ENCODE assay signal across 9 cellular contexts in genomic region chr9:20604561-20604960, GRCh38. TPM values are rescaled to one million over a fixed set of nuclear protein-coding genes. Genes with fewer than 3 reads are reported as not detected.
A peak's percentile ranks its signal among the peaks of the same experiment; 100 is the strongest.
DNase-seq lines count a peak whose midpoint lies in the region; ATAC-seq and TF ChIP-seq lines count a peak whose summit lies in the region.
"Had no signal": no experiment of that assay in that cellular context is flagged by ENCODE, and none has a peak within 500 bp of the region (broad histone marks: within the 10 kb centered on the region; RNA-seq: fewer than 3 reads in every experiment).

No MANE protein-coding gene starts in this region.

- TF ChIP-seq POLR2A in prostate gland (IDR thresholded peaks at IDR 0.05) (no peak), erythroblast (IDR thresholded peaks at IDR 0.05; ENCODE audit: low read length) (no peak)

- H3K4me1 Mint-ChIP-seq in activated CD4-positive, alpha-beta T cell treated with anti-CD3 and anti-CD28 coated beads, Interleukin-2, amount 10 ng/mL, durations not matched to agents 7 days and 5 days, result peaks cover 70% of the 10 kb centered on the region

- no peaks in the 10 kb centered on the region for H3K9me3 Mint-ChIP-seq in activated CD4-positive, alpha-beta T cell treated with anti-CD3 and anti-CD28 coated beads, Interleukin-2, amount 10 ng/mL, durations not matched to agents 7 days and 5 days

- no peaks in the 10 kb centered on the region for H3K36me3 ChIP-seq in prostate gland

- intact Hi-C loops in prostate gland (cut with DNase I), result no loop called here

- CTCF ChIA-PET in activated CD4-positive, alpha-beta T cell treated with anti-CD3 and anti-CD28 coated beads, Interleukin-2, amount 10 ng/mL, durations not matched to agents 7 days and 5 days (lab: Charles Lee), result interaction anchor here (0.8 to 1.6 kb wide), 6 partner anchors 9 to 18 kb away, joined by 3 to 4 read pairs (median 3); partner anchors contain the start of gene MLLT3

- H3K4me1 ChIP-seq in prostate gland (replicated peaks), result no peaks in the 10 kb centered on the region

- H3K4me3 Mint-ChIP-seq in activated CD4-positive, alpha-beta T cell treated with anti-CD3 and anti-CD28 coated beads, Interleukin-2, amount 10 ng/mL, durations not matched to agents 7 days and 5 days, result peak overlapping the region; percentile 51

- H3K27ac Mint-ChIP-seq in activated CD4-positive, alpha-beta T cell treated with anti-CD3 and anti-CD28 coated beads, Interleukin-2, amount 10 ng/mL, durations not matched to agents 7 days and 5 days, result peak overlapping the region; percentile 44

- peak; percentile 14 for DNase-seq in activated CD4-positive, alpha-beta T cell treated with anti-CD3 and anti-CD28 coated beads, Interleukin-2, amount 10 ng/mL, durations not matched to agents 7 days and 5 days
- DNase-seq in activated CD4-positive, alpha-beta T cell treated with anti-CD3 and anti-CD28 coated beads for 1 hour, result no peak
- DNase-seq in amniotic epithelial cell (ENCODE audit: low read depth), result peak; percentile 5
- no peak for DNase-seq in prostate gland (ENCODE audit: low spot score)
- DNase-seq in hepatic stellate cell (ENCODE audit: low spot score), result no peak
- no peak for DNase-seq in stimulated activated CD4-positive, alpha-beta T cell treated with anti-CD3 and anti-CD28 coated beads, Interleukin-4, amount 100 ng/mL, for 1 hour
- DNase-seq in erythroblast (lab: John Stamatoyannopoulos, UW), result no peak

- H3K4me3 ChIP-seq in prostate gland, result no peak overlapping the region

- WGBS in prostate gland, result 7% methylated on average over 5 of the region's 5 CpGs

- H3K27me3 Mint-ChIP-seq in activated CD4-positive, alpha-beta T cell treated with anti-CD3 and anti-CD28 coated beads, Interleukin-2, amount 10 ng/mL, durations not matched to agents 7 days and 5 days, result no peaks in the 10 kb centered on the region

- H3K27me3 ChIP-seq in prostate gland (replicated peaks; ENCODE audit: insufficient read depth), result no peaks in the 10 kb centered on the region

- ATAC-seq in HG03060 (IDR thresholded peaks at IDR 0.05; ENCODE audit: low read depth, unreplicated experiment), result peak; percentile 62

- TF ChIP-seq CTCF in prostate gland (IDR thresholded peaks at IDR 0.05), result no peak

- peak overlapping the region; percentile 16 to 26 for H3K27ac ChIP-seq in prostate gland
- H3K27ac ChIP-seq: C4-2B had no signal

- peaks cover 27% of the 10 kb centered on the region for H3K36me3 Mint-ChIP-seq in activated CD4-positive, alpha-beta T cell treated with anti-CD3 and anti-CD28 coated beads, Interleukin-2, amount 10 ng/mL, durations not matched to agents 7 days and 5 days (ENCODE audit: low read depth)

- POLR2A ChIA-PET in activated CD4-positive, alpha-beta T cell treated with anti-CD3 and anti-CD28 coated beads, Interleukin-2, amount 10 ng/mL, durations not matched to agents 7 days and 5 days (lab: Charles Lee), result interaction anchor here (1.0 kb wide), 1 partner anchor 18 kb away, joined by 3 read pairs; the partner anchor contains the start of gene MLLT3

- no peaks in the 10 kb centered on the region for H3K9me3 ChIP-seq in prostate gland

RNA-seq across cellular contexts. Expression of gene MLLT3, which starts 17.7 kb away (rescaled TPM):
- 10 to 100 TPM; 70.2 to 74.7 TPM for total RNA-seq in activated CD4-positive, alpha-beta T cell treated with anti-CD3 and anti-CD28 coated beads, Interleukin-2, amount 10 ng/mL, durations not matched to agents 7 days and 5 days
- 10 to 100 TPM; 13.1 to 22.0 TPM for total RNA-seq in prostate gland

Comparison
In these comparisons a context has a peak if more than half of its experiments do, and no peak if none do; other contexts are left out.
1. DNase-seq: peak in activated CD4-positive, alpha-beta T cell treated with anti-CD3 and anti-CD28 coated beads, Interleukin-2, amount 10 ng/mL, durations not matched to agents 7 days and 5 days (single experiment) and amniotic epithelial cell (single experiment); none in activated CD4-positive, alpha-beta T cell treated with anti-CD3 and anti-CD28 coated beads for 1 hour (single experiment), prostate gland (single experiment), hepatic stellate cell (single experiment), stimulated activated CD4-positive, alpha-beta T cell treated with anti-CD3 and anti-CD28 coated beads, Interleukin-4, amount 100 ng/mL, for 1 hour (single experiment) and erythroblast (0 of 2).